ENCODE assay signal across 10 cellular contexts in the genomic region with DNA sequence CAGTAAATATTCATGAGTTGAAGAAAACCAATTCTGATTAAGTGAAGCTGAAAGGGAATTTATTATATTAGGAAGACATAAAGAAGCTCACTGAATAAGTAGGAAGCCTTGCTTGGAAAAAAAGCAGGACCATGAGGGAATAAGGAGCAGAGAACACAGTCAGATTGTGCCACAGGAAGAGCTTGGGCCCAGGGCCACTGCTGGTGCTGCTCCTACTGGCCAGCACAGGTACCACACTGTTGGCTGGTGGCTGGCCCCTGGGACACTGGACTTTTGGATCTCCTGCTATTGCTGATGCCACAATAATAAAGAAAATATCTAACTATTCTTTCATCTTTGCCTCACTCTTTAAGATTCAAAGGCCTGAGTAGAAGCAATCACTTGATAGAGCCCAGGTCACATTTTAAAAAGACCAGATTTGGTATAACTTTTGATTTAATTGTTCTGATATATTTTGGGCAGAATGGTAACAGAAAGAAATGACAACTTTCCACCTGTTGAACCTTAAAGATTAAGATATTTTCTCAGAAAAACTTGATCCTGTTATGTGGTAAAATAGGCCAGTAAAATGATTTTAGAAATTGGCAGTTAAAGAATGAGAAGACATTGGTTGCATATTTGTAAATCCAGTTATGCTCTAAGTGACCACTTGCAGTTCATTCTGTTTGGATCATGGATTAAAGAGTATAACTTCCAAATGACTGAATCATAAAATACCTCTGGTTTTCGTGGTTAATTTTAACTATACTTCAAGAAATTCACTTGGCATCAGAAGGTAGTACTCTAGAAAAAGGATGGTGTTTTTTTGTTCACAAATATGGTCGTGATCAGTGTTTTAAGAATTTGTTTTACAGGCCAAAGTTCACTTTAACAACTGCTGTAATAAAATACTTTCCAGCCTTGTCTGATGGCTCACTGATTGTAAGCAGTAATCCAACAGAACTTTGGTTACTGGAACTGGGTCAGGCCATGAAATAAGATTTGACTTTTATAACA.
DNase-seq lines count a peak whose midpoint lies in the region; ATAC-seq, FAIRE-seq and TF ChIP-seq lines count a peak whose summit lies in the region.
"Had no signal": no experiment of that assay in that cellular context is flagged by ENCODE, and none has a peak within 500 bp of the region (broad histone marks: within the 10 kb centered on the region; RNA-seq: fewer than 3 reads in every experiment).

No MANE protein-coding gene starts in this region.

- H3K27me3 Mint-ChIP-seq in activated naive CD8-positive, alpha-beta T cell treated with anti-CD3 and anti-CD28 coated beads for 36 hours: no peaks in the 10 kb centered on the region

- DNase-seq in Daoy (ENCODE audit: low read depth) (peak; percentile 62), HEK293T (ENCODE audit: extremely low spot score) (peak; percentile 70), RCC 7860 (ENCODE audit: low spot score) (peak; percentile 84), heart left ventricle (no peak), SKM-1 (lab: John Stamatoyannopoulos, UW; ENCODE audit: unreplicated experiment) (no peak)
- no peak for DNase-seq in stimulated activated CD8-positive, alpha-beta memory T cell treated with anti-CD3 and anti-CD28 coated beads, Interleukin-4, amount 100 ng/mL, for 48 hours
- DNase-seq in activated naive CD8-positive, alpha-beta T cell treated with anti-CD3 and anti-CD28 coated beads for 36 hours: no peak

- no peaks in the 10 kb centered on the region for H3K9me3 ChIP-seq in heart left ventricle
- no peaks in the 10 kb centered on the region for H3K9me3 ChIP-seq in subcutaneous abdominal adipose tissue (ENCODE audit: control insufficient read depth in 5 of 5, low read length in 5 of 5)
- H3K9me3 ChIP-seq: SJCRH30 had no signal

- peak; percentile 47 to 64 (median 58) for ATAC-seq in heart left ventricle

- TF ChIP-seq POLR2A in heart left ventricle (IDR thresholded peaks at IDR 0.05): no peak

- H3K27me3 ChIP-seq in heart left ventricle (no peaks in the 10 kb centered on the region), subcutaneous abdominal adipose tissue (ENCODE audit: control insufficient read depth in 5 of 5, insufficient read depth in 4 of 5, low read length in 5 of 5) (no peaks in the 10 kb centered on the region)
- H3K27me3 ChIP-seq: SJCRH30 had no signal

- intact Hi-C loops in heart left ventricle (cut with DNase I): loop anchor here in 4 of 10 donors (2.0 to 10.0 kb wide), 4 partner anchors 69 to 1665 kb away; a partner anchor contains a TSS

- H3K36me3 ChIP-seq in heart left ventricle (peaks cover 0 to 27% (median 6%) of the 10 kb centered on the region in 9 donors), subcutaneous abdominal adipose tissue (ENCODE audit: control insufficient read depth in 5 of 5, insufficient read depth in 5 of 5, low read length in 5 of 5) (peaks cover 0 to 25% (median 14%) of the 10 kb centered on the region in 5 donors)
- H3K36me3 ChIP-seq: SJCRH30 had no signal

- no peaks in the 10 kb centered on the region for H3K4me1 Mint-ChIP-seq in activated naive CD8-positive, alpha-beta T cell treated with anti-CD3 and anti-CD28 coated beads for 36 hours

- H3K4me1 ChIP-seq in heart left ventricle: peaks cover 0 to 45% (median 21%) of the 10 kb centered on the region in 12 donors
- peaks cover 0 to 15% (median 8%) of the 10 kb centered on the region in 5 donors for H3K4me1 ChIP-seq in subcutaneous abdominal adipose tissue (ENCODE audit: control insufficient read depth in 5 of 5, insufficient read depth in 5 of 5, low read length in 5 of 5)

- CTCF ChIA-PET in HEK293T (lab: Yijun Ruan, JAX): interaction anchor here (0.6 to 1.1 kb wide), 6 partner anchors 10 to 785 kb away, joined by 3 to 4 read pairs (median 4); no protein-coding TSS in a partner anchor

- FAIRE-seq in RCC 7860 (lab: Jason Lieb, UNC): peak; percentile 95

- peak in 11 of 12 donors; percentile 8 to 52 (median 38) for TF ChIP-seq CTCF in heart left ventricle (IDR thresholded peaks at IDR 0.05)

- H3K9me3 Mint-ChIP-seq in activated naive CD8-positive, alpha-beta T cell treated with anti-CD3 and anti-CD28 coated beads for 36 hours: no peaks in the 10 kb centered on the region

- POLR2A ChIA-PET in HEK293T (lab: Yijun Ruan, JAX): no interaction called here

- H3K4me3 ChIP-seq in heart left ventricle (no peak overlapping the region), subcutaneous abdominal adipose tissue (ENCODE audit: low read depth in 1 of 5, low read length in 5 of 5) (no peak overlapping the region)
- H3K4me3 ChIP-seq: SJCRH30, skin epidermis had no signal

- peak overlapping the region in 1 of 5 donors; percentile 60 for H3K9ac ChIP-seq in subcutaneous abdominal adipose tissue (ENCODE audit: low read length in 5 of 5)

- 74 to 83% (median 82%) methylated on average over 2 of the region's 2 CpGs for WGBS in heart left ventricle, 4 donors

- H3K27ac ChIP-seq in heart left ventricle (peak overlapping the region; percentile 1 to 74 (median 52)), subcutaneous abdominal adipose tissue (ENCODE audit: low read depth, low read length) (peak overlapping the region; percentile 86)
- H3K27ac ChIP-seq: SJCRH30 had no signal

- H3K36me3 Mint-ChIP-seq in activated naive CD8-positive, alpha-beta T cell treated with anti-CD3 and anti-CD28 coated beads for 36 hours: peaks cover 20% of the 10 kb centered on the region

- H3K27ac Mint-ChIP-seq in activated naive CD8-positive, alpha-beta T cell treated with anti-CD3 and anti-CD28 coated beads for 36 hours: no peak overlapping the region

- no peak overlapping the region for H3K4me3 Mint-ChIP-seq in activated naive CD8-positive, alpha-beta T cell treated with anti-CD3 and anti-CD28 coated beads for 36 hours

TF ChIP-seq in HEK293T, 16 proteins besides CTCF, POLR2A, EP300 and RAD21:
- TF ChIP-seq HDGF (IDR thresholded peaks at IDR 0.05; ENCODE audit: borderline replicate concordance) (no peak), FOXM1 (IDR thresholded peaks at IDR 0.05; ENCODE audit: borderline replicate concordance) (no peak), FOXK2 (IDR thresholded peaks at IDR 0.05) (no peak), SP1 (IDR thresholded peaks at IDR 0.05) (no peak), L3MBTL2 (conservative IDR thresholded peaks at IDR 0.05) (no peak), BHLHE40 (IDR thresholded peaks at IDR 0.05; ENCODE audit: borderline replicate concordance) (no peak)
- TF ChIP-seq, protein P1, sequence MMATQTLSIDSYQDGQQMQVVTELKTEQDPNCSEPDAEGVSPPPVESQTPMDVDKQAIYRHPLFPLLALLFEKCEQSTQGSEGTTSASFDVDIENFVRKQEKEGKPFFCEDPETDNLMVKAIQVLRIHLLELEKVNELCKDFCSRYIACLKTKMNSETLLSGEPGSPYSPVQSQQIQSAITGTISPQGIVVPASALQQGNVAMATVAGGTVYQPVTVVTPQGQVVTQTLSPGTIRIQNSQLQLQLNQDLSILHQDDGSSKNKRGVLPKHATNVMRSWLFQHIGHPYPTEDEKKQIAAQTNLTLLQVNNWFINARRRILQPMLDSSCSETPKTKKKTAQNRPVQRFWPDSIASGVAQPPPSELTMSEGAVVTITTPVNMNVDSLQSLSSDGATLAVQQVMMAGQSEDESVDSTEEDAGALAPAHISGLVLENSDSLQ (IDR thresholded peaks at IDR 0.05): no peak

Comparison
In these comparisons a context has a peak if more than half of its experiments do, and no peak if none do; other contexts are left out.
1. DNase-seq: peak in Daoy (single experiment), HEK293T (single experiment) and RCC 7860 (single experiment); none in heart left ventricle (0 of 5), SKM-1 (single experiment), stimulated activated CD8-positive, alpha-beta memory T cell treated with anti-CD3 and anti-CD28 coated beads, Interleukin-4, amount 100 ng/mL, for 48 hours (single experiment) and activated naive CD8-positive, alpha-beta T cell treated with anti-CD3 and anti-CD28 coated beads for 36 hours (single experiment).